20 cellular contexts compared by ENCODE assay signal in the genomic region with DNA sequence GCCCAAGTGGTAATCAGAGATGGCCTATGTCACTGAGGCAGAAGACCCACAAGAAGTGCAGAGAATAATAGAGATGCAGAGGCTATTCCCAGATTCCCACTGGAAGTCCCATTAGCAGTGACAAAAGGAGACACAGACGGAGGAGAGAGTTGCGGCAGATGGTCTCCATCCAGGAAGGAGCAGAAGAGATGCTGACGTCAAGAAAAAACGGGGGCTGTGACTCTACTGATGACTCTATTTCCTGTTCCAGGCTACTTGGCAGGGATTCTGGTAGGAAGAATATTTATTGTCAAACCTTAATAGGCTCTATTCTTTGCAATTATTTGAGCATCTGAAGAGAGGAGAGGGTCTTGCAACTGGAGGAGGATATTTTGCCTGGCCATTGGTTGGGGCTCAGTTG.
DNase-seq lines count a peak whose midpoint lies in the region; ATAC-seq and TF ChIP-seq lines count a peak whose summit lies in the region.
"Had no signal": no experiment of that assay in that cellular context is flagged by ENCODE, and none has a peak within 500 bp of the region (broad histone marks: within the 10 kb centered on the region; RNA-seq: fewer than 3 reads in every experiment).

No MANE protein-coding gene starts in this region.

- H3K4me1 Mint-ChIP-seq in nephron = peaks cover 20% of the 10 kb centered on the region
- H3K4me1 Mint-ChIP-seq: activated naive CD8-positive, alpha-beta T cell treated with anti-CD3 and anti-CD28 coated beads, Interleukin-2, amount 50 U/mL, for 24 hours; CD4-positive, CD25-positive, alpha-beta regulatory T cell; stimulated activated effector memory CD8-positive, alpha-beta T cell treated with anti-CD3 and anti-CD28 coated beads, Interleukin-12 subunit alpha, Interleukin-12 subunit beta, amount 100 ng/mL, for 72 hours had no signal

- H3K9me3 ChIP-seq in heart right ventricle = peaks cover 0 to 30% (median 11%) of the 10 kb centered on the region in 11 donors
- H3K9me3 ChIP-seq in mucosa of descending colon = peaks cover 24% of the 10 kb centered on the region

- H3K27me3 Mint-ChIP-seq in nephron (ENCODE audit: low read depth) = peaks cover 12% of the 10 kb centered on the region
- H3K27me3 Mint-ChIP-seq: CD4-positive, CD25-positive, alpha-beta regulatory T cell had no signal

- ATAC-seq in heart right ventricle (peak; percentile 27 to 91 (median 76)), mucosa of descending colon (no peak), HG02870 (IDR thresholded peaks at IDR 0.05; ENCODE audit: unreplicated experiment) (no peak), GM21786 (IDR thresholded peaks at IDR 0.05; ENCODE audit: unreplicated experiment) (no peak)
- ATAC-seq: activated naive CD8-positive, alpha-beta T cell treated with anti-CD3 and anti-CD28 coated beads, Interleukin-2, amount 50 U/mL, for 24 hours; esophagus mucosa; stimulated activated effector memory CD8-positive, alpha-beta T cell treated with anti-CD3 and anti-CD28 coated beads, Interleukin-12 subunit alpha, Interleukin-12 subunit beta, amount 100 ng/mL, for 72 hours had no signal

- peaks cover 4% of the 10 kb centered on the region for H3K36me3 Mint-ChIP-seq in nephron (ENCODE audit: low read depth)
- H3K36me3 Mint-ChIP-seq: CD4-positive, CD25-positive, alpha-beta regulatory T cell; stimulated activated effector memory CD8-positive, alpha-beta T cell treated with anti-CD3 and anti-CD28 coated beads, Interleukin-12 subunit alpha, Interleukin-12 subunit beta, amount 100 ng/mL, for 72 hours had no signal

- intact Hi-C loops in heart right ventricle (cut with DNase I) = no loop called here
- intact Hi-C loops in mucosa of descending colon (cut with DNase I, micrococcal nuclease) = no loop called here

- 37 to 49% methylated on average over 4 of the region's 4 CpGs for WGBS in heart right ventricle, 2 donors

- in situ Hi-C loops in brain microvascular endothelial cell (cut with HindIII; ENCODE audit: low pct_ligation_motif_present, low sequenced_read_pairs) = no loop called here

- peak overlapping the region; percentile 83 to 87 (median 85) for H3K27ac Mint-ChIP-seq in nephron
- H3K27ac Mint-ChIP-seq: activated naive CD8-positive, alpha-beta T cell treated with anti-CD3 and anti-CD28 coated beads, Interleukin-2, amount 50 U/mL, for 24 hours; activated T-helper 2 cell treated with anti-CD3 and anti-CD28 coated beads, Interferon-gamma antibody, Interleukin-2, Interleukin-4, amounts not matched to agents 10 μg/mL and 5 μg/mL and 100 μg/mL, durations not matched to agents 14 hours and 24 hours and 36 hours; CD4-positive, CD25-positive, alpha-beta regulatory T cell; stimulated activated effector memory CD8-positive, alpha-beta T cell treated with anti-CD3 and anti-CD28 coated beads, Interleukin-12 subunit alpha, Interleukin-12 subunit beta, amount 100 ng/mL, for 72 hours had no signal

- no peaks in the 10 kb centered on the region for H3K27me3 ChIP-seq in brain microvascular endothelial cell (replicated peaks)
- H3K27me3 ChIP-seq in heart right ventricle = no peaks in the 10 kb centered on the region

- peaks cover 26% of the 10 kb centered on the region for H3K9me3 Mint-ChIP-seq in nephron

- DNase-seq in HCEC 1CT (peak; percentile 60), brain microvascular endothelial cell (peak; percentile 61), heart right ventricle (peak in 1 of 2 donors; percentile 81), mucosa of descending colon (no peak), glomerular visceral epithelial cell (ENCODE audit: extremely low spot score) (no peak)
- DNase-seq: activated CD4-positive, alpha-beta T cell treated with anti-CD3 and anti-CD28 coated beads for 4 hours; activated naive CD8-positive, alpha-beta T cell treated with anti-CD3 and anti-CD28 coated beads, Interleukin-2, amount 50 U/mL, for 24 hours; CD4-positive, CD25-positive, alpha-beta regulatory T cell; central memory CD4-positive, alpha-beta T cell; kidney glomerular epithelial cell; NCI-H2029; NCI-H524 had no signal

- H3K36me3 ChIP-seq in brain microvascular endothelial cell (replicated peaks) (no peaks in the 10 kb centered on the region), heart right ventricle (no peaks in the 10 kb centered on the region), mucosa of descending colon (ENCODE audit: low read depth) (no peaks in the 10 kb centered on the region)

- H3K27ac ChIP-seq in brain microvascular endothelial cell = peak overlapping the region; percentile 54
- peak overlapping the region; percentile 37 to 85 (median 74) for H3K27ac ChIP-seq in heart right ventricle
- H3K27ac ChIP-seq: KMS-11, RWPE1 had no signal

- H3K4me1 ChIP-seq in heart right ventricle = peaks cover 10 to 32% (median 15%) of the 10 kb centered on the region in 9 donors
- H3K4me1 ChIP-seq in mucosa of descending colon (ENCODE audit: low read depth) = no peaks in the 10 kb centered on the region

- no peak for TF ChIP-seq CTCF in brain microvascular endothelial cell (IDR thresholded peaks at IDR 0.05; ENCODE audit: low read depth, low read length, missing control alignments)
- TF ChIP-seq CTCF in heart right ventricle (IDR thresholded peaks at IDR 0.05) = no peak
- TF ChIP-seq CTCF in nephron (IDR thresholded peaks at IDR 0.05; ENCODE audit: unreplicated experiment in 3 of 3) = no peak
- TF ChIP-seq CTCF in mucosa of descending colon (IDR thresholded peaks at IDR 0.05) = no peak

- no peak overlapping the region for H3K4me3 Mint-ChIP-seq in nephron
- H3K4me3 Mint-ChIP-seq: activated naive CD8-positive, alpha-beta T cell treated with anti-CD3 and anti-CD28 coated beads, Interleukin-2, amount 50 U/mL, for 24 hours; CD4-positive, CD25-positive, alpha-beta regulatory T cell; stimulated activated effector memory CD8-positive, alpha-beta T cell treated with anti-CD3 and anti-CD28 coated beads, Interleukin-12 subunit alpha, Interleukin-12 subunit beta, amount 100 ng/mL, for 72 hours had no signal

- H3K4me3 ChIP-seq in brain microvascular endothelial cell (ENCODE audit: low read depth, low read length) (no peak overlapping the region), heart right ventricle (no peak overlapping the region), mucosa of descending colon (no peak overlapping the region)

Comparison
In these comparisons a context has a peak if more than half of its experiments do, and no peak if none do; other contexts are left out.
1. DNase-seq: peak in HCEC 1CT (single experiment) and brain microvascular endothelial cell (single experiment); none in mucosa of descending colon (0 of 3) and glomerular visceral epithelial cell (single experiment).
2. ATAC-seq: peak in heart right ventricle (8 of 8); none in mucosa of descending colon (single experiment), HG02870 (single experiment) and GM21786 (single experiment).